Comparison of ENCODE assay signal across 7 cellular contexts in the genomic region with DNA sequence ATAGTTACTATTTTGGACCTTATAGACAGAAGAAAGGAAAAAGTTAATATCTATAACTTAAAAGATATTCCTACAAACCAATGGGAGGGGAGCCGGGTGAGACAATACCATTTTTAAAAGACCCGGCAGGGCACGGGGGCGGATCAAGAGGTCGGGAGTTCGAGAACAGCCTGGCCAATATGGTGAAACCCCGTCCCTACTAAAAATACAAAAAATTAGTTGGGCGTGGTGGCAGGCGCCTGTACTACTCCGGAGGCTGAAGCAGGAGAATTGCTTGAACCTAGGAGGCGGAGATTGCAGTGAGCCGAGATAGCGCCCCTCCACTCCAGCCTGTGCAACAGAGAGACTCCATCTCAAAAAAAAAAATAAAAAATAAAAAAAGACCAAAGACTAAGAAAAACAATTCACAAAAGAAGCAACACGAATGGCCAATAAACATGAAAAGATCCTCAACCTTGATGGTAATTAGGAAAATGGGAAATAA. TPM values are rescaled to one million over a fixed set of nuclear protein-coding genes. Genes with fewer than 3 reads are reported as not detected.
DNase-seq lines count a peak whose midpoint lies in the region; ATAC-seq and TF ChIP-seq lines count a peak whose summit lies in the region.

No MANE protein-coding gene starts in this region.

- TF ChIP-seq RAD21 in HCT116 (IDR thresholded peaks at IDR 0.05; ENCODE audit: low read depth): no peak

- H3K4me1 ChIP-seq in HCT116 (ENCODE audit: control insufficient read depth in 1 of 2, insufficient read depth in 2 of 2, low read length in 2 of 2) (peaks cover 3 to 28% of the 10 kb centered on the region in 2 experiments; a peak in 3 of 4 replicates), Panc1 (ENCODE audit: control insufficient read depth, insufficient read depth, low read length) (peaks cover 15% of the 10 kb centered on the region), psoas muscle (peaks cover 22% of the 10 kb centered on the region)

- peaks cover 5% of the 10 kb centered on the region; the same call in 1 of the 2 replicates for H3K27me3 ChIP-seq in HCT116 (ENCODE audit: insufficient read depth, low read length)
- peaks cover 4% of the 10 kb centered on the region; the same call in 1 of the 2 replicates for H3K27me3 ChIP-seq in Panc1 (ENCODE audit: control insufficient read depth, insufficient read depth, low read length)
- H3K27me3 ChIP-seq in psoas muscle (ENCODE audit: insufficient read depth in 3 of 3, low read length in 2 of 3): peaks cover 0 to 14% (median 0%) of the 10 kb centered on the region in 3 donors

- BruUV-seq in HCT116 (replicated peaks; lab: Mats Ljungman, UMichigan) (no TSS peak), Panc1 (replicated peaks; lab: Mats Ljungman, UMichigan) (no TSS peak)

- CTCF ChIA-PET in HCT116 (lab: Charles Lee): interaction anchor here (1.2 kb wide), 2 partner anchors 26 to 73 kb away, joined by 3 to 10 read pairs; no protein-coding TSS in a partner anchor
- CTCF ChIA-PET in Panc1 (lab: Charles Lee): interaction anchor here (0.6 to 0.9 kb wide), 2 partner anchors 73 to 856 kb away, joined by 3 to 8 read pairs; no protein-coding TSS in a partner anchor

- H3K36me3 Mint-ChIP-seq in effector memory CD8-positive, alpha-beta T cell (ENCODE audit: insufficient read depth): peaks cover 21% of the 10 kb centered on the region

- ATAC-seq in HCT116: peak; percentile 29
- no peak for ATAC-seq in Panc1
- no peak for ATAC-seq in effector memory CD8-positive, alpha-beta T cell (replicated peaks)
- ATAC-seq in psoas muscle: no peak

- H3K4me2 ChIP-seq in HCT116 (ENCODE audit: low read length): peak overlapping the region; percentile 77

- no peak for TF ChIP-seq POLR2A in HCT116 (IDR thresholded peaks at IDR 0.05; ENCODE audit: borderline replicate concordance, extremely low read depth, insufficient read depth, insufficient read length)

- H3K27ac Mint-ChIP-seq in effector memory CD8-positive, alpha-beta T cell: peak overlapping the region; percentile 98 to 100

- in situ Hi-C loops in Panc1 (cut with HindIII; ENCODE audit: low pct_unique_long_range_greater_than_20kb, low sequenced_read_pairs): no loop called here

- H3K9me3 Mint-ChIP-seq in effector memory CD8-positive, alpha-beta T cell: no peaks in the 10 kb centered on the region

- POLR2A ChIA-PET in HCT116 (lab: Charles Lee): interaction anchor here (0.8 to 1.6 kb wide), 3 partner anchors 15 to 75 kb away, joined by 3 to 4 read pairs (median 4); partner anchors contain the start of gene TFAP2E
- POLR2A ChIA-PET in Panc1 (lab: Charles Lee): no interaction called here

- peaks cover 17 to 21% of the 10 kb centered on the region in 2 donors for H3K27me3 Mint-ChIP-seq in effector memory CD8-positive, alpha-beta T cell

- H3K4me3 ChIP-seq in HCT116 (replicated peaks in 1 of 2; ENCODE audit: low read depth in 1 of 2, low read length in 2 of 2): peak overlapping the region; percentile 68 to 90
- peak overlapping the region; percentile 59 to 80 for H3K4me3 ChIP-seq in Panc1 (ENCODE audit: low read depth in 2 of 2, low read length in 2 of 2)
- peak overlapping the region; percentile 96 for H3K4me3 ChIP-seq in psoas muscle

- RAD21 ChIA-PET in HCT116 (lab: Charles Lee; ENCODE audit: low non-redundant PET in 1 of 2, low total read pairs in 2 of 2, uncharacterized antibody in 2 of 2, unreplicated experiment in 2 of 2): no interaction called here

- no peak for TF ChIP-seq CTCF in HCT116 (IDR thresholded peaks at IDR 0.05 in 2 of 3, conservative IDR thresholded peaks at IDR 0.05 in 1 of 3; ENCODE audit: borderline replicate concordance in 1 of 3, insufficient read depth in 1 of 3, low read depth in 2 of 3, low read length in 2 of 3)
- no peak; the same call in 1 of the 2 replicates for TF ChIP-seq CTCF in Panc1 (IDR thresholded peaks at IDR 0.05)
- no peak for TF ChIP-seq CTCF in psoas muscle (IDR thresholded peaks at IDR 0.05)

- H3K9me3 ChIP-seq in HCT116 (ENCODE audit: control insufficient read depth in 1 of 2, insufficient read depth in 1 of 2, low read depth in 1 of 2, low read length in 2 of 2): no peaks in the 10 kb centered on the region
- no peaks in the 10 kb centered on the region for H3K9me3 ChIP-seq in Panc1 (ENCODE audit: control insufficient read depth, insufficient read depth, low read depth, low read length)
- H3K9me3 ChIP-seq in psoas muscle: no peaks in the 10 kb centered on the region

- peaks cover 22 to 35% of the 10 kb centered on the region in 2 donors for H3K4me1 Mint-ChIP-seq in effector memory CD8-positive, alpha-beta T cell (ENCODE audit: low read depth in 2 of 2)

- H3K4me3 Mint-ChIP-seq in effector memory CD8-positive, alpha-beta T cell: peak overlapping the region; percentile 100

- 27 to 37% (median 36%) methylated on average over 14 of the region's 14 CpGs for WGBS in psoas muscle, 3 donors

- intact Hi-C loops in HCT116 (cut with micrococcal nuclease): loop anchor here (5.0 kb wide), 2 partner anchors 70 to 130 kb away; partner anchors contain the start of gene TFAP2E
- intact Hi-C loops in Panc1 (cut with micrococcal nuclease; ENCODE audit: unreplicated experiment): loop anchor here (5.0 kb wide), 1 partner anchor 75 kb away; the partner anchor contains the start of gene C1orf216
- intact Hi-C loops in psoas muscle (cut with DNase I): loop anchor here (5.0 to 10.0 kb wide), 3 partner anchors 72 to 80 kb away; partner anchors contain the start of gene C1orf216 (in 2 of the 2)

- peaks cover 3% of the 10 kb centered on the region; the same call in 1 of the 2 replicates for H4K20me1 ChIP-seq in HCT116 (ENCODE audit: insufficient read depth)

- H2AFZ ChIP-seq in HCT116 (ENCODE audit: low read depth, low read length, poor library complexity, severe bottlenecking): peak overlapping the region; percentile 61

- H3K9ac ChIP-seq in HCT116 (ENCODE audit: low read length): peak overlapping the region; percentile 86

- no peaks in the 10 kb centered on the region for H3K9me2 ChIP-seq in HCT116 (ENCODE audit: insufficient read depth)

- peak overlapping the region; percentile 89; the same call in 1 of the 2 replicates for H3K27ac ChIP-seq in HCT116 (ENCODE audit: low read depth, low read length)
- peak overlapping the region; percentile 90 for H3K27ac ChIP-seq in Panc1 (ENCODE audit: low read length)
- H3K27ac ChIP-seq in psoas muscle: peak overlapping the region; percentile 95

- DNase-seq in HCT116 (ENCODE audit: low read depth, low spot score) (no peak), Panc1 (ENCODE audit: low read depth, low spot score) (no peak), psoas muscle (no peak), activated gamma-delta T cell treated with Interleukin-2 at 50 U/mL for 16 hours (no peak), AG20443 (ENCODE audit: low spot score) (no peak), NCI-H524 (lab: John Stamatoyannopoulos, UW) (no peak)
- no peak for DNase-seq in effector memory CD8-positive, alpha-beta T cell

- H3K79me2 ChIP-seq in HCT116 (ENCODE audit: insufficient read depth, low read length): peaks cover 40% of the 10 kb centered on the region

- H3K36me3 ChIP-seq in HCT116 (ENCODE audit: control insufficient read depth in 1 of 2, insufficient read depth in 2 of 2, low read length in 2 of 2) (peaks cover 0 to 13% of the 10 kb centered on the region in 2 experiments; a peak in 1 of 4 replicates), Panc1 (ENCODE audit: control insufficient read depth, insufficient read depth, low read length) (no peaks in the 10 kb centered on the region; the same call in none of the 2 replicates), psoas muscle (ENCODE audit: insufficient read depth in 1 of 2, low read depth in 1 of 2) (no peaks in the 10 kb centered on the region)

TF ChIP-seq in HCT116, 20 proteins besides CTCF, POLR2A, EP300 and RAD21:
- no peak for TF ChIP-seq FOSL1 (IDR thresholded peaks at IDR 0.05; ENCODE audit: low read depth)
- TF ChIP-seq EGR1 (IDR thresholded peaks at IDR 0.05; ENCODE audit: low read depth): peak; percentile 87
- no peak for TF ChIP-seq YY1 (IDR thresholded peaks at IDR 0.05; ENCODE audit: extremely low read depth, insufficient replicate concordance, low read depth, low read length)
- TF ChIP-seq EZH2 (IDR thresholded peaks at IDR 0.05): no peak
- no peak for TF ChIP-seq MAX (IDR thresholded peaks at IDR 0.05)
- TF ChIP-seq POLR2AphosphoS5 (IDR thresholded peaks at IDR 0.05; ENCODE audit: low read depth, low read length): no peak
- TF ChIP-seq CBX3 (IDR thresholded peaks at IDR 0.05; ENCODE audit: low read depth): 0 out of 2 replicates have a peak, but pooled peaks have one; percentile 10
- no peak for TF ChIP-seq ZBTB33 (IDR thresholded peaks at IDR 0.05; ENCODE audit: extremely low read depth, insufficient replicate concordance, low read length)

RNA-seq across cellular contexts. Expression of gene PSMB2, which starts 1.2 kb away (rescaled TPM):
- total RNA-seq in HCT116 (2021; ENCODE audit: unreplicated experiment) (122 TPM), Panc1 (2021; ENCODE audit: unreplicated experiment) (95.0 TPM), psoas muscle (10 to 100 TPM; 38.6 to 95.1 (median 67.5) TPM)
- 90.0 and 96.6 TPM in 2 replicates for polyA plus RNA-seq in HCT116 (2012)
- polyA plus RNA-seq in Panc1 (2012; ENCODE audit: insufficient read length): 79.1 TPM
- 100 to 1,000 TPM in 1 of 3 donors, 10 to 100 TPM in 2; 54.1 to 117 (median 94.5) TPM for polyA plus RNA-seq in psoas muscle
